ENCODE assay signal across 17 cellular contexts in genomic region chr9:121638901-121639592, GRCh38. TPM values are rescaled to one million over a fixed set of nuclear protein-coding genes. Genes with fewer than 3 reads are reported as not detected.
A peak's percentile ranks its signal among the peaks of the same experiment; 100 is the strongest.
DNase-seq lines count a peak whose midpoint lies in the region; ATAC-seq and TF ChIP-seq lines count a peak whose summit lies in the region.
"Had no signal": no experiment of that assay in that cellular context is flagged by ENCODE, and none has a peak within 500 bp of the region (broad histone marks: within the 10 kb centered on the region; RNA-seq: fewer than 3 reads in every experiment).

No MANE protein-coding gene starts in this region.

- H3K36me3 Mint-ChIP-seq in stimulated activated memory B cell treated with anti-CD40 and anti-IgM and Interleukin-4, amounts not matched to agents 10 μg/mL and 1 μg/mL and 100 μg/mL, for 72 hours, result no peaks in the 10 kb centered on the region

- H3K4me2 ChIP-seq in osteoblast (ENCODE audit: insufficient read depth, low read length), result no peak overlapping the region

- H3K27me3 Mint-ChIP-seq in stimulated activated memory B cell treated with anti-CD40 and anti-IgM and Interleukin-4, amounts not matched to agents 10 μg/mL and 1 μg/mL and 100 μg/mL, for 72 hours, result peaks cover 69% of the 10 kb centered on the region

- intact Hi-C loops in left ventricle myocardium superior (cut with micrococcal nuclease) (loop anchor here (10.0 kb wide), 1 partner anchor 46 kb away; no protein-coding TSS in a partner anchor), left colon (cut with DNase I, micrococcal nuclease) (loop anchor here in 1 of 2 donors (10.0 kb wide), 1 partner anchor 356 kb away; no protein-coding TSS in a partner anchor)

- H3K27ac ChIP-seq in cardiac muscle cell, result peak overlapping the region; percentile 11
- no peak overlapping the region for H3K27ac ChIP-seq in osteoblast (ENCODE audit: low read depth, low read length)
- H3K27ac ChIP-seq: 22Rv1 had no signal

- H3K9me3 ChIP-seq in cardiac muscle cell (ENCODE audit: low read depth), result no peaks in the 10 kb centered on the region
- H3K9me3 ChIP-seq in osteoblast (ENCODE audit: low read depth, low read length), result no peaks in the 10 kb centered on the region

- DNase-seq in cardiac muscle cell (ENCODE audit: low read depth in 1 of 2, low spot score in 1 of 2) (no peak), left ventricle myocardium superior (no peak), left lobe of liver (ENCODE audit: low spot score) (no peak), osteoblast (ENCODE audit: insufficient read length, low spot score, missing footprints) (peak; percentile 71), left colon (no peak), NCI-H226 (no peak)
- DNase-seq: DMS79 treated with DMSO at 0.1 percent for 48 hours; HCEC 1CT; KBM-7; NCI-H1417 treated with DMSO at 0.1 percent for 48 hours; NCI-H1930; NCI-H446; NK-92 treated with Interleukin-12 subunit alpha and Interleukin-12 subunit beta, amount 100 ng/mL, for 24 hours; PC-3 had no signal

- ATAC-seq in left ventricle myocardium superior, result no peak
- ATAC-seq in left lobe of liver, result peak; percentile 5
- ATAC-seq in left colon, result no peak
- no peak for ATAC-seq in HG03432 (IDR thresholded peaks at IDR 0.05; ENCODE audit: unreplicated experiment)
- ATAC-seq in stimulated activated memory B cell treated with anti-CD40 and anti-IgM and Interleukin-4, amounts not matched to agents 10 μg/mL and 1 μg/mL and 100 μg/mL, for 72 hours, result no peak

- H3K79me2 ChIP-seq in osteoblast (ENCODE audit: insufficient read depth, low read length), result no peaks in the 10 kb centered on the region

- TF ChIP-seq CTCF in cardiac muscle cell (IDR thresholded peaks at IDR 0.05; ENCODE audit: low read depth, low read length), result no peak
- no peak for TF ChIP-seq CTCF in osteoblast (IDR thresholded peaks at IDR 0.05; ENCODE audit: extremely low read depth, low read depth, low read length)

- H3K27me3 ChIP-seq in cardiac muscle cell, result no peaks in the 10 kb centered on the region
- H3K27me3 ChIP-seq in osteoblast (ENCODE audit: insufficient read depth, low read length), result peaks cover 7% of the 10 kb centered on the region

- no peak overlapping the region for H2AFZ ChIP-seq in osteoblast (ENCODE audit: low read length)

- H3K36me3 ChIP-seq in cardiac muscle cell (no peaks in the 10 kb centered on the region), osteoblast (ENCODE audit: insufficient read depth, low read length) (no peaks in the 10 kb centered on the region)

- H3K9me3 Mint-ChIP-seq in stimulated activated memory B cell treated with anti-CD40 and anti-IgM and Interleukin-4, amounts not matched to agents 10 μg/mL and 1 μg/mL and 100 μg/mL, for 72 hours, result no peaks in the 10 kb centered on the region

- H3K4me3 Mint-ChIP-seq in stimulated activated memory B cell treated with anti-CD40 and anti-IgM and Interleukin-4, amounts not matched to agents 10 μg/mL and 1 μg/mL and 100 μg/mL, for 72 hours, result no peak overlapping the region

- no peak overlapping the region for H3K27ac Mint-ChIP-seq in stimulated activated memory B cell treated with anti-CD40 and anti-IgM and Interleukin-4, amounts not matched to agents 10 μg/mL and 1 μg/mL and 100 μg/mL, for 72 hours

- H4K20me1 ChIP-seq in osteoblast (ENCODE audit: insufficient read depth, low read length), result no peaks in the 10 kb centered on the region

- H3K4me3 ChIP-seq in cardiac muscle cell (no peak overlapping the region), osteoblast (ENCODE audit: insufficient read depth, low read length) (no peak overlapping the region)

- H3K4me1 ChIP-seq in cardiac muscle cell (ENCODE audit: low read depth) (peaks cover 19% of the 10 kb centered on the region), osteoblast (ENCODE audit: insufficient read depth, low read length) (no peaks in the 10 kb centered on the region)

- H3K4me1 Mint-ChIP-seq in stimulated activated memory B cell treated with anti-CD40 and anti-IgM and Interleukin-4, amounts not matched to agents 10 μg/mL and 1 μg/mL and 100 μg/mL, for 72 hours, result peaks cover 12% of the 10 kb centered on the region

RNA-seq across cellular contexts. Expression of gene DAB2IP, which starts 12.4 kb away (rescaled TPM):
- 105 TPM in 2 replicates for total RNA-seq in cardiac muscle cell
- polyA plus RNA-seq in cardiac muscle cell, result 25.7 and 31.7 TPM in 2 replicates
- 54.8 TPM for total RNA-seq in left ventricle myocardium superior
- 27.3 TPM for total RNA-seq in left lobe of liver
- total RNA-seq in osteoblast, result 49.2 and 60.8 TPM in 2 replicates
- 100 to 1,000 TPM; 127 to 128 TPM for total RNA-seq in left colon
